Comparison of ENCODE assay signal across 20 cellular contexts in genomic region chr13:23630349-23631093, GRCh38.
DNase-seq lines count a peak whose midpoint lies in the region; ATAC-seq and TF ChIP-seq lines count a peak whose summit lies in the region.
"Had no signal": no experiment of that assay in that cellular context is flagged by ENCODE, and none has a peak within 500 bp of the region (broad histone marks: within the 10 kb centered on the region; RNA-seq: fewer than 3 reads in every experiment).

No MANE protein-coding gene starts in this region.

- peaks cover 64 to 75% of the 10 kb centered on the region in 2 experiments for H3K4me1 Mint-ChIP-seq in H9
- no peaks in the 10 kb centered on the region for H3K4me1 Mint-ChIP-seq in activated naive CD8-positive, alpha-beta T cell treated with anti-CD3 and anti-CD28 coated beads, Interleukin-2, amount 50 U/mL, for 24 hours
- H3K4me1 Mint-ChIP-seq: stimulated activated naive CD8-positive, alpha-beta T cell treated with anti-CD3 and anti-CD28 coated beads, Interleukin-15, amount 100 ng/mL, for 72 hours had no signal

- no peak for TF ChIP-seq CTCF in H9 (conservative IDR thresholded peaks at IDR 0.05)

- peak overlapping the region in 2 of 3 experiments; percentile 85 to 87; a peak in 3 of 7 replicates for H3K27ac Mint-ChIP-seq in H9
- no peak overlapping the region for H3K27ac Mint-ChIP-seq in activated naive CD8-positive, alpha-beta T cell treated with anti-CD3 and anti-CD28 coated beads, Interleukin-2, amount 50 U/mL, for 24 hours

- no peak overlapping the region for H3K56ac ChIP-seq in H9 (ENCODE audit: insufficient read length, low read depth, low read length)

- H3K9me3 ChIP-seq in H9 (ENCODE audit: control insufficient read depth, low read depth, low read length), result no peaks in the 10 kb centered on the region
- H3K9me3 ChIP-seq in trophoblast cell (ENCODE audit: insufficient read depth, low read depth, low read length), result no peaks in the 10 kb centered on the region
- H3K9me3 ChIP-seq: colonic mucosa, ovary, vagina had no signal

- H3K79me2 ChIP-seq in H9 (ENCODE audit: insufficient read depth, low read length) (no peaks in the 10 kb centered on the region), trophoblast cell (ENCODE audit: control insufficient read depth, insufficient read depth, low read length, poor library complexity) (no peaks in the 10 kb centered on the region)

- H3K36me3 ChIP-seq in trophoblast cell (ENCODE audit: control insufficient read depth in 1 of 2, insufficient read depth in 2 of 2, low read length in 2 of 2), result peaks cover 13 to 17% of the 10 kb centered on the region in 2 experiments
- H3K36me3 ChIP-seq: colonic mucosa, ovary had no signal

- H2BK12ac ChIP-seq in H9 (ENCODE audit: insufficient read length, low read depth, low read length) (no peak overlapping the region), trophoblast cell (ENCODE audit: low read length) (peak overlapping the region; percentile 21)

- H3K9ac ChIP-seq in H9 (ENCODE audit: extremely low read depth, insufficient read length, low read length), result no peak overlapping the region
- H3K9ac ChIP-seq in trophoblast cell (ENCODE audit: low read length), result no peak overlapping the region

- H4K20me1 ChIP-seq in H9 (ENCODE audit: control insufficient read depth, insufficient read depth, insufficient read length), result no peaks in the 10 kb centered on the region

- H2BK15ac ChIP-seq in H9 (ENCODE audit: low read depth, low read length), result no peak overlapping the region

- H3K27me3 Mint-ChIP-seq in H9 (ENCODE audit: low read depth), result peaks cover 1% of the 10 kb centered on the region; the same call in 1 of the 2 replicates
- peaks cover 10% of the 10 kb centered on the region for H3K27me3 Mint-ChIP-seq in activated naive CD8-positive, alpha-beta T cell treated with anti-CD3 and anti-CD28 coated beads, Interleukin-2, amount 50 U/mL, for 24 hours

- H3K27ac ChIP-seq in H9 (ENCODE audit: insufficient read length, low read depth, low read length) (no peak overlapping the region), trophoblast cell (ENCODE audit: low read depth, low read length) (peak overlapping the region; percentile 72)
- H3K27ac ChIP-seq: colonic mucosa, vagina had no signal

- H4K91ac ChIP-seq in H9 (ENCODE audit: insufficient read length, low read depth, low read length) (no peak overlapping the region), trophoblast cell (ENCODE audit: low read depth, low read length) (peak overlapping the region; percentile 83)

- H3K79me1 ChIP-seq in H9 (ENCODE audit: insufficient read depth, low read depth, low read length, poor library complexity, severe bottlenecking) (no peaks in the 10 kb centered on the region), trophoblast cell (ENCODE audit: low read length) (peaks cover 26% of the 10 kb centered on the region)

- peak overlapping the region in 1 of 2 experiments; percentile 34; a peak in 1 of 5 replicates for H3K4me3 Mint-ChIP-seq in H9
- H3K4me3 Mint-ChIP-seq in activated naive CD8-positive, alpha-beta T cell treated with anti-CD3 and anti-CD28 coated beads, Interleukin-2, amount 50 U/mL, for 24 hours, result no peak overlapping the region
- H3K4me3 Mint-ChIP-seq: stimulated activated naive CD8-positive, alpha-beta T cell treated with anti-CD3 and anti-CD28 coated beads, Interleukin-15, amount 100 ng/mL, for 72 hours had no signal

- no peak overlapping the region for H3T11ph ChIP-seq in H9 (ENCODE audit: low read length)

- no peak overlapping the region for H4K5ac ChIP-seq in H9 (ENCODE audit: insufficient read length, low read depth, low read length)

- H4K12ac ChIP-seq in trophoblast cell (ENCODE audit: low read depth, low read length), result no peak overlapping the region

- H3K23me2 ChIP-seq in H9 (ENCODE audit: insufficient read length, low read depth, low read length, poor library complexity, severe bottlenecking), result no peaks in the 10 kb centered on the region

- H3K4me2 ChIP-seq in H9 (ENCODE audit: insufficient read depth, insufficient read length, low read length), result no peak overlapping the region
- H3K4me2 ChIP-seq in trophoblast cell (ENCODE audit: low read length), result no peak overlapping the region

- H3K23ac ChIP-seq in H9 (ENCODE audit: insufficient read length, low read depth, low read length) (no peak overlapping the region), trophoblast cell (ENCODE audit: low read length) (no peak overlapping the region)

- H3K4ac ChIP-seq in H9 (ENCODE audit: low read depth, low read length), result no peak overlapping the region
- H3K4ac ChIP-seq in trophoblast cell (ENCODE audit: low read depth, low read length), result peak overlapping the region; percentile 76

- no peak overlapping the region for H2BK20ac ChIP-seq in H9 (ENCODE audit: low read depth, low read length, poor library complexity, severe bottlenecking)

- H2BK120ac ChIP-seq in H9 (ENCODE audit: low read depth, low read length, poor library complexity, severe bottlenecking), result no peak overlapping the region
- H2BK120ac ChIP-seq in trophoblast cell (ENCODE audit: insufficient read depth, low read length, poor library complexity), result peak overlapping the region; percentile 77

- H3K14ac ChIP-seq in H9 (ENCODE audit: insufficient read depth, low read length) (no peak overlapping the region), trophoblast cell (ENCODE audit: low read length) (peak overlapping the region; percentile 75)

- WGBS in H9 (ENCODE audit: extremely low coverage, insufficient read length, low lambda C conversion rate), result no CpG with 5 or more reads among the region's 5 CpGs
- no CpG with 5 or more reads among the region's 5 CpGs for WGBS in trophoblast cell (ENCODE audit: extremely low coverage, insufficient coverage, insufficient read length)

- DNase-seq in H9 (no peak), NCI-H524 (lab: John Stamatoyannopoulos, UW) (peak; percentile 95 to 97), iPS-NIHi11 (ENCODE audit: low spot score) (peak; percentile 32), trophoblast cell (no peak), inferior parietal cortex (ENCODE audit: extremely low spot score) (no peak)
- no peak for DNase-seq in activated naive CD8-positive, alpha-beta T cell treated with anti-CD3 and anti-CD28 coated beads, Interleukin-2, amount 50 U/mL, for 24 hours
- DNase-seq: activated CD4-positive, alpha-beta T cell treated with anti-CD3 and anti-CD28 coated beads, Interleukin-2, amount 50 U/mL, for 48 hours; activated naive CD4-positive, alpha-beta T cell; activated T-cell treated with anti-CD3 and anti-CD28 coated beads for 4 hours; colonic mucosa; foreskin fibroblast; Kasumi-1; NCI-H1105 treated with DMSO at 0.1 percent for 48 hours; NCI-H2171 treated with DMSO at 0.1 percent for 48 hours; ovary; RPMI8226; stimulated activated CD4-positive, alpha-beta T cell treated with anti-CD3 and anti-CD28 coated beads, Interleukin-1b, Interleukin-23, amount 100 ng/mL, for 48 hours; stimulated activated naive CD8-positive, alpha-beta T cell treated with anti-CD3 and anti-CD28 coated beads, Interleukin-15, amount 100 ng/mL, for 72 hours had no signal

- H2AFZ ChIP-seq in H9 (ENCODE audit: low read length) (no peak overlapping the region), trophoblast cell (ENCODE audit: insufficient read depth, low read length, poor library complexity) (no peak overlapping the region)

- H2AK5ac ChIP-seq in H9 (ENCODE audit: insufficient read length, low read length) (no peak overlapping the region), trophoblast cell (ENCODE audit: low read length) (no peak overlapping the region)

- H3K36me3 Mint-ChIP-seq in H9 (ENCODE audit: insufficient read depth in 1 of 3, low read depth in 3 of 3), result no peaks in the 10 kb centered on the region
- H3K36me3 Mint-ChIP-seq in activated naive CD8-positive, alpha-beta T cell treated with anti-CD3 and anti-CD28 coated beads, Interleukin-2, amount 50 U/mL, for 24 hours (ENCODE audit: low read depth), result no peaks in the 10 kb centered on the region

- H4K8ac ChIP-seq in H9 (replicated peaks; ENCODE audit: insufficient read length, low read depth, low read length) (no peak overlapping the region), trophoblast cell (ENCODE audit: low read depth, low read length) (peak overlapping the region; percentile 86)

- no peak overlapping the region for H3K4me3 ChIP-seq in trophoblast cell (ENCODE audit: low read depth, low read length)
- H3K4me3 ChIP-seq: colonic mucosa, ovary, vagina had no signal

- H3K4me1 ChIP-seq in H9 (ENCODE audit: insufficient read depth, low read length) (peaks cover 6% of the 10 kb centered on the region), trophoblast cell (ENCODE audit: control insufficient read depth in 1 of 2, insufficient read depth in 2 of 2, low read length in 2 of 2) (peaks cover 21 to 33% of the 10 kb centered on the region in 2 experiments)
- H3K4me1 ChIP-seq: colonic mucosa, vagina had no signal

- H3K27me3 ChIP-seq in H9 (ENCODE audit: insufficient read depth, low read length) (no peaks in the 10 kb centered on the region), trophoblast cell (ENCODE audit: insufficient read depth, low read length) (no peaks in the 10 kb centered on the region)
- H3K27me3 ChIP-seq: colonic mucosa, ovary, vagina had no signal

- H2BK5ac ChIP-seq in H9 (ENCODE audit: insufficient read length, low read length), result no peak overlapping the region
- H2BK5ac ChIP-seq in trophoblast cell (ENCODE audit: low read depth, low read length, poor library complexity), result peak overlapping the region; percentile 63

- H3K9me3 Mint-ChIP-seq in H9, result no peaks in the 10 kb centered on the region
- H3K9me3 Mint-ChIP-seq in activated naive CD8-positive, alpha-beta T cell treated with anti-CD3 and anti-CD28 coated beads, Interleukin-2, amount 50 U/mL, for 24 hours, result no peaks in the 10 kb centered on the region
- H3K9me3 Mint-ChIP-seq: stimulated activated naive CD8-positive, alpha-beta T cell treated with anti-CD3 and anti-CD28 coated beads, Interleukin-15, amount 100 ng/mL, for 72 hours had no signal

- H3K18ac ChIP-seq in H9 (ENCODE audit: insufficient read length, low read depth, low read length), result no peak overlapping the region
- peak overlapping the region; percentile 82 for H3K18ac ChIP-seq in trophoblast cell (ENCODE audit: low read length)

- no peak for ATAC-seq in GM21360 (IDR thresholded peaks at IDR 0.05; ENCODE audit: unreplicated experiment)
- no peak for ATAC-seq in activated naive CD8-positive, alpha-beta T cell treated with anti-CD3 and anti-CD28 coated beads, Interleukin-2, amount 50 U/mL, for 24 hours
- ATAC-seq: stimulated activated naive CD8-positive, alpha-beta T cell treated with anti-CD3 and anti-CD28 coated beads, Interleukin-15, amount 100 ng/mL, for 72 hours had no signal

Comparison
In these comparisons a context has a peak if more than half of its experiments do, and no peak if none do; other contexts are left out.
1. DNase-seq: peak in NCI-H524 (2 of 2) and iPS-NIHi11 (single experiment); none in H9 (single experiment), trophoblast cell (0 of 2), inferior parietal cortex (single experiment) and activated naive CD8-positive, alpha-beta T cell treated with anti-CD3 and anti-CD28 coated beads, Interleukin-2, amount 50 U/mL, for 24 hours (single experiment).